ENCODE assay signal across 8 cellular contexts in genomic region chr22:28678778-28679610, GRCh38. TPM values are rescaled to one million over a fixed set of nuclear protein-coding genes. Genes with fewer than 3 reads are reported as not detected.
DNase-seq lines count a peak whose midpoint lies in the region; ATAC-seq and TF ChIP-seq lines count a peak whose summit lies in the region.
"Not testable (repeated sequence)": the region's sequence is repeated elsewhere in the genome, so short reads cannot be mapped to it uniquely, and the experiment has no call there.

No MANE protein-coding gene starts in this region.

- H3K4me3 ChIP-seq in HEK293 (ENCODE audit: low read depth, low read length) (peak overlapping the region; percentile 57), iPS-18c (ENCODE audit: insufficient read depth, low read depth, low read length) (peak overlapping the region; percentile 62)

- H3K27ac ChIP-seq in HEK293 (ENCODE audit: extremely low read depth, low read depth, low read length): peak overlapping the region; percentile 69; the same call in 1 of the 2 replicates

- ATAC-seq in effector memory CD8-positive, alpha-beta T cell (replicated peaks); natural killer cell treated with Interleukin-12 subunit alpha and Interleukin-12 subunit beta and Interleukin-15 and Interleukin-18, amount 100 ng/mL, for 72 hours; stimulated activated effector memory CD8-positive, alpha-beta T cell treated with anti-CD3 and anti-CD28 coated beads, Interleukin-12 subunit alpha, Interleukin-12 subunit beta, amount 100 ng/mL, for 72 hours: not testable (repeated sequence)

- DNase-seq in Ammon's horn (ENCODE audit: low spot score) (peak; percentile 5), RPMI7951 (ENCODE audit: low read depth) (peak; percentile 3)
- not testable (repeated sequence) for DNase-seq in activated T-helper 2 cell treated with anti-CD3 and anti-CD28 coated beads, Interferon-gamma antibody, Interleukin-2, Interleukin-4, amounts not matched to agents 10 μg/mL and 5 μg/mL and 100 μg/mL, durations not matched to agents 14 hours and 24 hours and 36 hours (ENCODE audit: low spot score); effector memory CD8-positive, alpha-beta T cell; natural killer cell treated with Interleukin-12 subunit alpha and Interleukin-12 subunit beta and Interleukin-15 and Interleukin-18, amount 100 ng/mL, for 72 hours (ENCODE audit: low spot score); stimulated activated effector memory CD8-positive, alpha-beta T cell treated with anti-CD3 and anti-CD28 coated beads, Interleukin-12 subunit alpha, Interleukin-12 subunit beta, amount 100 ng/mL, for 72 hours (ENCODE audit: low spot score in 2 of 2)

- intact Hi-C loops in activated T-helper 2 cell treated with anti-CD3 and anti-CD28 coated beads, Interferon-gamma antibody, Interleukin-2, Interleukin-4, amounts not matched to agents 10 μg/mL and 5 μg/mL and 100 μg/mL, durations not matched to agents 14 hours and 24 hours and 36 hours (cut with micrococcal nuclease): loop anchor here (10.0 kb wide), 1 partner anchor 146 kb away; no protein-coding TSS in a partner anchor

- not testable (repeated sequence) for H3K9me3 Mint-ChIP-seq in activated T-helper 2 cell treated with anti-CD3 and anti-CD28 coated beads, Interferon-gamma antibody, Interleukin-2, Interleukin-4, amounts not matched to agents 10 μg/mL and 5 μg/mL and 100 μg/mL, durations not matched to agents 14 hours and 24 hours and 36 hours; effector memory CD8-positive, alpha-beta T cell; natural killer cell treated with Interleukin-12 subunit alpha and Interleukin-12 subunit beta and Interleukin-15 and Interleukin-18, amount 100 ng/mL, for 72 hours; stimulated activated effector memory CD8-positive, alpha-beta T cell treated with anti-CD3 and anti-CD28 coated beads, Interleukin-12 subunit alpha, Interleukin-12 subunit beta, amount 100 ng/mL, for 72 hours

- CTCF ChIA-PET in HEK293 (lab: Yijun Ruan, JAX): interaction anchor here (0.7 to 1.4 kb wide), 2 partner anchors 78 to 291 kb away, joined by 3 to 4 read pairs; no protein-coding TSS in a partner anchor

- H3K9me3 ChIP-seq in HEK293 (ENCODE audit: control insufficient read depth, insufficient read depth, low read depth, low read length); iPS-18c (ENCODE audit: control insufficient read depth, insufficient read depth, low read length): not testable (repeated sequence)

- POLR2A ChIA-PET in HEK293 (lab: Yijun Ruan, JAX): interaction anchor here (0.6 to 1.6 kb wide), 3 partner anchors 17 to 146 kb away, joined by 3 to 8 read pairs (median 7); partner anchors contain the start of genes CHEK2 and HSCB

- H3K4me1 Mint-ChIP-seq in activated T-helper 2 cell treated with anti-CD3 and anti-CD28 coated beads, Interferon-gamma antibody, Interleukin-2, Interleukin-4, amounts not matched to agents 10 μg/mL and 5 μg/mL and 100 μg/mL, durations not matched to agents 14 hours and 24 hours and 36 hours (ENCODE audit: low read depth): peaks cover 17% of the 10 kb centered on the region
- H3K4me1 Mint-ChIP-seq in effector memory CD8-positive, alpha-beta T cell (ENCODE audit: low read depth in 2 of 2): peaks cover 13 to 17% of the 10 kb centered on the region in 2 donors
- H3K4me1 Mint-ChIP-seq in natural killer cell treated with Interleukin-12 subunit alpha and Interleukin-12 subunit beta and Interleukin-15 and Interleukin-18, amount 100 ng/mL, for 72 hours (ENCODE audit: low read depth in 2 of 2): peaks cover 20 to 21% of the 10 kb centered on the region in 2 donors
- H3K4me1 Mint-ChIP-seq in stimulated activated effector memory CD8-positive, alpha-beta T cell treated with anti-CD3 and anti-CD28 coated beads, Interleukin-12 subunit alpha, Interleukin-12 subunit beta, amount 100 ng/mL, for 72 hours: peaks cover 12% of the 10 kb centered on the region

- peak overlapping the region; percentile 51 for H3K4me3 Mint-ChIP-seq in activated T-helper 2 cell treated with anti-CD3 and anti-CD28 coated beads, Interferon-gamma antibody, Interleukin-2, Interleukin-4, amounts not matched to agents 10 μg/mL and 5 μg/mL and 100 μg/mL, durations not matched to agents 14 hours and 24 hours and 36 hours (ENCODE audit: low read depth)
- peak overlapping the region; percentile 67 to 86 for H3K4me3 Mint-ChIP-seq in effector memory CD8-positive, alpha-beta T cell
- peak overlapping the region; percentile 61 for H3K4me3 Mint-ChIP-seq in natural killer cell treated with Interleukin-12 subunit alpha and Interleukin-12 subunit beta and Interleukin-15 and Interleukin-18, amount 100 ng/mL, for 72 hours
- H3K4me3 Mint-ChIP-seq in stimulated activated effector memory CD8-positive, alpha-beta T cell treated with anti-CD3 and anti-CD28 coated beads, Interleukin-12 subunit alpha, Interleukin-12 subunit beta, amount 100 ng/mL, for 72 hours: peak overlapping the region; percentile 82

- H3K4me1 ChIP-seq in HEK293 (ENCODE audit: control insufficient read depth, insufficient read depth, low read length): not testable (repeated sequence)

- not testable (repeated sequence) for H3K36me3 Mint-ChIP-seq in activated T-helper 2 cell treated with anti-CD3 and anti-CD28 coated beads, Interferon-gamma antibody, Interleukin-2, Interleukin-4, amounts not matched to agents 10 μg/mL and 5 μg/mL and 100 μg/mL, durations not matched to agents 14 hours and 24 hours and 36 hours (ENCODE audit: low read depth); natural killer cell treated with Interleukin-12 subunit alpha and Interleukin-12 subunit beta and Interleukin-15 and Interleukin-18, amount 100 ng/mL, for 72 hours; stimulated activated effector memory CD8-positive, alpha-beta T cell treated with anti-CD3 and anti-CD28 coated beads, Interleukin-12 subunit alpha, Interleukin-12 subunit beta, amount 100 ng/mL, for 72 hours
- H3K36me3 Mint-ChIP-seq in effector memory CD8-positive, alpha-beta T cell (ENCODE audit: insufficient read depth): peaks cover 17% of the 10 kb centered on the region

- H3K27ac Mint-ChIP-seq in activated T-helper 2 cell treated with anti-CD3 and anti-CD28 coated beads, Interferon-gamma antibody, Interleukin-2, Interleukin-4, amounts not matched to agents 10 μg/mL and 5 μg/mL and 100 μg/mL, durations not matched to agents 14 hours and 24 hours and 36 hours; effector memory CD8-positive, alpha-beta T cell; natural killer cell treated with Interleukin-12 subunit alpha and Interleukin-12 subunit beta and Interleukin-15 and Interleukin-18, amount 100 ng/mL, for 72 hours; stimulated activated effector memory CD8-positive, alpha-beta T cell treated with anti-CD3 and anti-CD28 coated beads, Interleukin-12 subunit alpha, Interleukin-12 subunit beta, amount 100 ng/mL, for 72 hours: not testable (repeated sequence)

- TF ChIP-seq CTCF in HEK293 (tag by site-specific recombination; IDR thresholded peaks at IDR 0.05): not testable (repeated sequence)

- H3K27me3 Mint-ChIP-seq in activated T-helper 2 cell treated with anti-CD3 and anti-CD28 coated beads, Interferon-gamma antibody, Interleukin-2, Interleukin-4, amounts not matched to agents 10 μg/mL and 5 μg/mL and 100 μg/mL, durations not matched to agents 14 hours and 24 hours and 36 hours (ENCODE audit: low read depth): peaks cover 68% of the 10 kb centered on the region
- H3K27me3 Mint-ChIP-seq in effector memory CD8-positive, alpha-beta T cell: peaks cover 35 to 47% of the 10 kb centered on the region in 2 donors
- peaks cover 21 to 25% of the 10 kb centered on the region in 2 donors for H3K27me3 Mint-ChIP-seq in natural killer cell treated with Interleukin-12 subunit alpha and Interleukin-12 subunit beta and Interleukin-15 and Interleukin-18, amount 100 ng/mL, for 72 hours

- H3K36me3 ChIP-seq in HEK293 (ENCODE audit: control insufficient read depth in 2 of 2, insufficient read depth in 1 of 2, low read length in 2 of 2): not testable (repeated sequence)

TF ChIP-seq in HEK293, 187 proteins besides CTCF, POLR2A, EP300 and RAD21 (continues in another document):
- TF ChIP-seq KLF9 (tag by site-specific recombination; IDR thresholded peaks at IDR 0.05; ENCODE audit: low read depth) (peak; percentile 53), ZFHX2 (tag by site-specific recombination; conservative IDR thresholded peaks at IDR 0.05) (peak; percentile 76), ZNF792 (tag by site-specific recombination; IDR thresholded peaks at IDR 0.05) (peak; percentile 94), ZNF18 (tag by site-specific recombination; IDR thresholded peaks at IDR 0.05) (peak; percentile 66), KLF1 (tag by site-specific recombination; IDR thresholded peaks at IDR 0.05) (peak; percentile 88)

RNA-seq across cellular contexts. Expression of gene TTC28, which starts 0.6 kb away (rescaled TPM):
- 0.96 and 1.2 TPM in 2 replicates for total RNA-seq in RPMI7951 (2014; rRNA removed; shearing (Covaris generic))
- total RNA-seq in activated T-helper 2 cell treated with anti-CD3 and anti-CD28 coated beads, Interferon-gamma antibody, Interleukin-2, Interleukin-4, amounts not matched to agents 10 μg/mL and 5 μg/mL and 100 μg/mL, durations not matched to agents 14 hours and 24 hours and 36 hours: 0.82 and 1.4 TPM in 2 replicates
- total RNA-seq in natural killer cell treated with Interleukin-12 subunit alpha and Interleukin-12 subunit beta and Interleukin-15 and Interleukin-18, amount 100 ng/mL, for 72 hours: 1 to 10 TPM; 5.7 to 6.0 TPM
